In the genomic region with DNA sequence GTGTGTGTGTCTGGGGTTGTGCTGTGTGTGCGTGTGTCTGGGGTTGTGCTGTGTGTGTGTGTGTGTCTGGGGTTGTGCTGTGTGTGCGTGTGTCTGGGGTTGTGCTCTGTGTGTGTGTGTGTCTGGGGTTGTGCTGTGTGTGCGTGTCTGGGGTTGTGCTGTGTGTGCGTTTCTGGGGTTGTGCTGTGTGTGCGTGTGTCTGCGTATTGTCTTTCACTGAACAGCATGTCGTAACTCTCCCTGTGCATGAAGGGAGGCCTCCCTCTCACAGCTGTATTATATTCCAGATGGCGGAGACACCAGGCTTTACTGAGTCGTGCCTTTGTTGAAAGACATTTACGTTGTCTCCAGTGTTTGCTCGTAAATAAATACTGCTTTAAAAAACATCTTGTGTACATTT, we compare ENCODE assay signal across 1 cellular context.
TF ChIP-seq lines count a peak whose summit lies in the region.

No MANE protein-coding gene starts in this region.

TF ChIP-seq in GM12878, 131 proteins besides CTCF, POLR2A, EP300 and RAD21:
- TF ChIP-seq POU2F2 (IDR thresholded peaks at IDR 0.05; ENCODE audit: borderline replicate concordance, low read depth, low read length) (peak; percentile 16; the same call in 1 of the 3 replicates), POLR2AphosphoS5 (IDR thresholded peaks at IDR 0.05; ENCODE audit: low read length) (peak; percentile 68; the same call in 1 of the 2 replicates), ASH2L (IDR thresholded peaks at IDR 0.05; ENCODE audit: borderline replicate concordance, low read depth) (no peak)
TF ChIP-seq in GM12878: peak in this region for 2.
